Comparison of ENCODE assay signal across 1 cellular context in the genomic region with DNA sequence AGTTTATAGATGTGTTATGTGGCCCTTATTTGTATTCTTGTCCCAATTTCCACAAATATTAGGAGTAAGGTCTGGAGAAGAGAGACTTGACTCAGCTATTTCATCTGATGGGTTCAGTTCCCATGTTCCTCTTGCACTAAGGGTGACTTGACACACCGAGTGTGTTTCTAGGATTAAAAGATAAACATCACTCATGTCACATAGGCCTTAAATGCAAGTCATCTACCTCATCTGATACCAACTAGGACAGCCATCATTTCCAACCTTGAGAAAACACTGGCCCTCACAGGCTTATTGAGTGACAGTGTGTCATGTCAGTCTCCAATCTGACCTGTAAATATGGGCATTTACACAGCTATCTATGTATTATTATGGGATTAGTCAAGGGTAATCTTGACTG.
A peak's percentile ranks its signal among the peaks of the same experiment; 100 is the strongest.
TF ChIP-seq lines count a peak whose summit lies in the region.

No MANE protein-coding gene starts in this region.

TF ChIP-seq in K562, 482 proteins besides CTCF, POLR2A, EP300 and RAD21 (continued from another document):
- 0 out of 2 replicates have a peak, but pooled peaks have one; percentile 11 for TF ChIP-seq MAFF (IDR thresholded peaks at IDR 0.05; ENCODE audit: low read length)
- no peak for TF ChIP-seq PCBP2 (IDR thresholded peaks at IDR 0.05; ENCODE audit: low read depth, low read length, poor library complexity, severe bottlenecking)
- TF ChIP-seq ZNF780A (CRISPR knock-in tag; IDR thresholded peaks at IDR 0.05), result no peak
- no peak for TF ChIP-seq BRF1 (IDR thresholded peaks at IDR 0.05; ENCODE audit: borderline replicate concordance, extremely low read depth, insufficient read length)
- TF ChIP-seq SMAD3 (CRISPR knock-in tag; conservative IDR thresholded peaks at IDR 0.05), result no peak
- TF ChIP-seq PTTG1 (tag; IDR thresholded peaks at IDR 0.05; ENCODE audit: low read depth), result no peak
- TF ChIP-seq, protein P1, sequence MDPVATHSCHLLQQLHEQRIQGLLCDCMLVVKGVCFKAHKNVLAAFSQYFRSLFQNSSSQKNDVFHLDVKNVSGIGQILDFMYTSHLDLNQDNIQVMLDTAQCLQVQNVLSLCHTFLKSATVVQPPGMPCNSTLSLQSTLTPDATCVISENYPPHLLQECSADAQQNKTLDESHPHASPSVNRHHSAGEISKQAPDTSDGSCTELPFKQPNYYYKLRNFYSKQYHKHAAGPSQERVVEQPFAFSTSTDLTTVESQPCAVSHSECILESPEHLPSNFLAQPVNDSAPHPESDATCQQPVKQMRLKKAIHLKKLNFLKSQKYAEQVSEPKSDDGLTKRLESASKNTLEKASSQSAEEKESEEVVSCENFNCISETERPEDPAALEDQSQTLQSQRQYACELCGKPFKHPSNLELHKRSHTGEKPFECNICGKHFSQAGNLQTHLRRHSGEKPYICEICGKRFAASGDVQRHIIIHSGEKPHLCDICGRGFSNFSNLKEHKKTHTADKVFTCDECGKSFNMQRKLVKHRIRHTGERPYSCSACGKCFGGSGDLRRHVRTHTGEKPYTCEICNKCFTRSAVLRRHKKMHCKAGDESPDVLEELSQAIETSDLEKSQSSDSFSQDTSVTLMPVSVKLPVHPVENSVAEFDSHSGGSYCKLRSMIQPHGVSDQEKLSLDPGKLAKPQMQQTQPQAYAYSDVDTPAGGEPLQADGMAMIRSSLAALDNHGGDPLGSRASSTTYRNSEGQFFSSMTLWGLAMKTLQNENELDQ (CRISPR knock-in tag; IDR thresholded peaks at IDR 0.05; ENCODE audit: borderline replicate concordance), result no peak
- TF ChIP-seq MTA1 (IDR thresholded peaks at IDR 0.05; ENCODE audit: borderline replicate concordance), result no peak
- peak; percentile 21 for TF ChIP-seq MEIS2 (IDR thresholded peaks at IDR 0.05; ENCODE audit: partially characterized antibody)
- TF ChIP-seq C11orf30 (IDR thresholded peaks at IDR 0.05; ENCODE audit: low read depth), result peak; percentile 67
- no peak for TF ChIP-seq ZNF197 (CRISPR knock-in tag; IDR thresholded peaks at IDR 0.05; ENCODE audit: low read depth)
- TF ChIP-seq, protein P2, sequence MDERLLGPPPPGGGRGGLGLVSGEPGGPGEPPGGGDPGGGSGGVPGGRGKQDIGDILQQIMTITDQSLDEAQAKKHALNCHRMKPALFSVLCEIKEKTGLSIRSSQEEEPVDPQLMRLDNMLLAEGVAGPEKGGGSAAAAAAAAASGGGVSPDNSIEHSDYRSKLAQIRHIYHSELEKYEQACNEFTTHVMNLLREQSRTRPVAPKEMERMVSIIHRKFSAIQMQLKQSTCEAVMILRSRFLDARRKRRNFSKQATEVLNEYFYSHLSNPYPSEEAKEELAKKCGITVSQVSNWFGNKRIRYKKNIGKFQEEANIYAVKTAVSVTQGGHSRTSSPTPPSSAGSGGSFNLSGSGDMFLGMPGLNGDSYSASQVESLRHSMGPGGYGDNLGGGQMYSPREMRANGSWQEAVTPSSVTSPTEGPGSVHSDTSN (CRISPR knock-in tag; IDR thresholded peaks at IDR 0.05; ENCODE audit: low read depth), result no peak
- TF ChIP-seq, protein P2 (tag; conservative IDR thresholded peaks at IDR 0.05; ENCODE audit: low read depth), result peak; percentile 43; the same call in 1 of the 2 replicates
- TF ChIP-seq, protein P3, sequence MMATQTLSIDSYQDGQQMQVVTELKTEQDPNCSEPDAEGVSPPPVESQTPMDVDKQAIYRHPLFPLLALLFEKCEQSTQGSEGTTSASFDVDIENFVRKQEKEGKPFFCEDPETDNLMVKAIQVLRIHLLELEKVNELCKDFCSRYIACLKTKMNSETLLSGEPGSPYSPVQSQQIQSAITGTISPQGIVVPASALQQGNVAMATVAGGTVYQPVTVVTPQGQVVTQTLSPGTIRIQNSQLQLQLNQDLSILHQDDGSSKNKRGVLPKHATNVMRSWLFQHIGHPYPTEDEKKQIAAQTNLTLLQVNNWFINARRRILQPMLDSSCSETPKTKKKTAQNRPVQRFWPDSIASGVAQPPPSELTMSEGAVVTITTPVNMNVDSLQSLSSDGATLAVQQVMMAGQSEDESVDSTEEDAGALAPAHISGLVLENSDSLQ (IDR thresholded peaks at IDR 0.05), result peak; percentile 56
- TF ChIP-seq ETV1 (tag; conservative IDR thresholded peaks at IDR 0.05; ENCODE audit: low read depth), result no peak
- no peak for TF ChIP-seq SRSF7 (optimal IDR thresholded peaks at IDR 0.05; ENCODE audit: low read depth, low read length)
- peak; percentile 74 for TF ChIP-seq NFE2 (IDR thresholded peaks at IDR 0.05; ENCODE audit: low read depth)
